ENCODE assay signal across 9 cellular contexts in the genomic region with DNA sequence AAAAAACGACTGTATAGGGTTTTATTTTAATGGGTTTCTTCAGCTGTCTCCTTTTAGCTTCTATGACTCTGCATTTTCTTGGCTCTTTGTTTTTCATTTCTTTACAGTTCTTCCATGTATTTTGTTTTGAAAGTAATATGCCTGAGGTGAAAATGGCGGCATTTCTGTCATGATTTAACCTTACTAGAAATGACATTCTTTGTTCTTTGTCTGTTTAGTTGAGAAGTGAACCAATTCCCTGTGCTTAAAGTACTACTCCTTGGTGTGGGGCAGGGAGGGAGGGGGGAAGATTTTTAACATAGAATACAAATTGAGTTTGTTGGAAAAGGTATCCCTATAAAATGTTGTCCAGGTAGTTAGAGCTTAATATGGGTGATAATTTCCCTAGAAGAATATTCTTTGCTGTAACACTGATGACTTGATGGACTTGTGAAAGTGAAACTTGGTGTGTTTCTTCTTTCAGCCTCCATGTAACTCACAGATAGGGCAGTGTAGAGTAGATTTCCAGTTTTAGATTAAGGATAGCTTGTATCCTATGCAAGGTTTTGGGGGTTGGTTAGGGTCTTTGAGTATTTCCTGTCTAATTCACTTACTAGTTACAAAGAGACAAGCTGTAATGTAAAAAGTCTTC.
A peak's percentile ranks its signal among the peaks of the same experiment; 100 is the strongest.
DNase-seq lines count a peak whose midpoint lies in the region; ATAC-seq and TF ChIP-seq lines count a peak whose summit lies in the region.
"Had no signal": no experiment of that assay in that cellular context is flagged by ENCODE, and none has a peak within 500 bp of the region (broad histone marks: within the 10 kb centered on the region; RNA-seq: fewer than 3 reads in every experiment).

No MANE protein-coding gene starts in this region.

- H3K9me3 Mint-ChIP-seq in GM23338 = no peaks in the 10 kb centered on the region
- H3K9me3 Mint-ChIP-seq in CD4-positive, alpha-beta memory T cell = no peaks in the 10 kb centered on the region

- no peaks in the 10 kb centered on the region for H3K36me3 ChIP-seq in GM23338 (ENCODE audit: insufficient read depth)
- H3K36me3 ChIP-seq in fibroblast of lung (ENCODE audit: control insufficient read depth, insufficient read depth, low read length) = no peaks in the 10 kb centered on the region
- H3K36me3 ChIP-seq in CD4-positive, alpha-beta memory T cell (ENCODE audit: insufficient read depth, low read length) = no peaks in the 10 kb centered on the region
- no peaks in the 10 kb centered on the region for H3K36me3 ChIP-seq in OCI-LY7 (ENCODE audit: insufficient read depth, low read length)

- H3K27ac Mint-ChIP-seq in GM23338 = peak overlapping the region; percentile 89
- H3K27ac Mint-ChIP-seq in CD4-positive, alpha-beta memory T cell = peak overlapping the region in 1 of 7 donors; percentile 41

- H3F3A ChIP-seq in GM23338 (replicated peaks; ENCODE audit: low read depth) = no peaks in the 10 kb centered on the region

- no peaks in the 10 kb centered on the region for H3K9me2 ChIP-seq in GM23338 (ENCODE audit: insufficient read depth)
- no peaks in the 10 kb centered on the region for H3K9me2 ChIP-seq in OCI-LY7 (ENCODE audit: insufficient read depth, low read length)

- H3K4me2 ChIP-seq in GM23338 = peak overlapping the region; percentile 53
- H3K4me2 ChIP-seq in fibroblast of lung (ENCODE audit: extremely low read depth, insufficient read depth, low read length) = peak overlapping the region; percentile 21
- H3K4me2 ChIP-seq in OCI-LY7 (ENCODE audit: low read length) = no peak overlapping the region

- no peak overlapping the region for H3K9ac ChIP-seq in fibroblast of lung (ENCODE audit: insufficient read depth, low read length)

- intact Hi-C loops in CD4-positive, alpha-beta memory T cell (cut with micrococcal nuclease) = no loop called here
- intact Hi-C loops in OCI-LY7 (cut with micrococcal nuclease; ENCODE audit: unreplicated experiment) = no loop called here

- DNase-seq in GM23338 (ENCODE audit: low spot score) (no peak), fibroblast of lung (ENCODE audit: low read depth in 2 of 2) (peak in 1 of 2 donors; percentile 23), renal cortical epithelial cell (ENCODE audit: low read depth) (peak; percentile 29), GM19238 (ENCODE audit: insufficient read length, low spot score) (no peak), OCI-LY7 (ENCODE audit: low spot score) (no peak)
- DNase-seq in CD4-positive, alpha-beta memory T cell = no peak
- DNase-seq: stimulated activated CD4-positive, alpha-beta T cell treated with anti-CD3 and anti-CD28 coated beads, Interleukin-15, amount 100 ng/mL, for 24 hours had no signal

- CTCF ChIA-PET in CD4-positive, alpha-beta memory T cell (lab: Charles Lee; ENCODE audit: partially characterized antibody) = interaction anchor here (0.6 kb wide), 1 partner anchor 19 kb away, joined by 3 read pairs; no protein-coding TSS in a partner anchor
- CTCF ChIA-PET in OCI-LY7 (lab: Charles Lee; ENCODE audit: unreplicated experiment) = no interaction called here

- POLR2A ChIA-PET in CD4-positive, alpha-beta memory T cell (lab: Charles Lee; ENCODE audit: partially characterized antibody) = interaction anchor here (1.3 kb wide), 1 partner anchor 84 kb away, joined by 4 read pairs; the partner anchor contains the start of gene CAMTA1
- POLR2A ChIA-PET in OCI-LY7 (lab: Charles Lee) = interaction anchor here (0.6 kb wide), 1 partner anchor 1499 kb away, joined by 3 read pairs; no protein-coding TSS in a partner anchor

- H3K27me3 Mint-ChIP-seq in GM23338 (ENCODE audit: insufficient read depth, low read depth, poor library complexity) = no peaks in the 10 kb centered on the region
- no peaks in the 10 kb centered on the region for H3K27me3 Mint-ChIP-seq in CD4-positive, alpha-beta memory T cell

- no peaks in the 10 kb centered on the region for H3K27me3 ChIP-seq in GM23338 (ENCODE audit: insufficient read depth)
- H3K27me3 ChIP-seq in fibroblast of lung (ENCODE audit: control insufficient read depth, insufficient read depth, low read length) = no peaks in the 10 kb centered on the region
- H3K27me3 ChIP-seq in CD4-positive, alpha-beta memory T cell (ENCODE audit: insufficient read depth, low read length) = no peaks in the 10 kb centered on the region

- H3K27ac ChIP-seq in GM23338 (ENCODE audit: low read depth) (0 out of 2 replicates have a peak overlapping the region, but pooled peaks have one; percentile 41), fibroblast of lung (ENCODE audit: insufficient read depth, low read length) (no peak overlapping the region), OCI-LY7 (ENCODE audit: low read depth, low read length, poor library complexity, severe bottlenecking) (no peak overlapping the region)
- H3K27ac ChIP-seq in CD4-positive, alpha-beta memory T cell (ENCODE audit: low read depth, low read length) = no peak overlapping the region

- no peaks in the 10 kb centered on the region for H3K36me3 Mint-ChIP-seq in GM23338 (ENCODE audit: low read depth)
- H3K36me3 Mint-ChIP-seq in CD4-positive, alpha-beta memory T cell = peaks cover 18 to 19% of the 10 kb centered on the region in 2 donors

- peaks cover 51% of the 10 kb centered on the region for H3K4me1 ChIP-seq in GM23338 (ENCODE audit: insufficient read depth)
- H3K4me1 ChIP-seq in fibroblast of lung (ENCODE audit: control insufficient read depth, extremely low read depth, insufficient read depth, low read length) = peaks cover 8% of the 10 kb centered on the region
- no peaks in the 10 kb centered on the region for H3K4me1 ChIP-seq in CD4-positive, alpha-beta memory T cell (ENCODE audit: insufficient read depth, low read length)
- no peaks in the 10 kb centered on the region for H3K4me1 ChIP-seq in OCI-LY7 (ENCODE audit: insufficient read depth, low read length, poor library complexity, severe bottlenecking)

- TF ChIP-seq CTCF in GM23338 (conservative IDR thresholded peaks at IDR 0.05; ENCODE audit: low read depth in 2 of 2) (no peak), fibroblast of lung (conservative IDR thresholded peaks at IDR 0.05 in 1 of 2, IDR thresholded peaks at IDR 0.05 in 1 of 2; ENCODE audit: low read depth in 1 of 2, low read length in 2 of 2) (no peak), OCI-LY7 (conservative IDR thresholded peaks at IDR 0.05; ENCODE audit: low read length) (no peak)

- H3K79me2 ChIP-seq in GM23338 (replicated peaks; ENCODE audit: insufficient read depth) = peaks cover 48% of the 10 kb centered on the region
- H3K79me2 ChIP-seq in fibroblast of lung (ENCODE audit: control insufficient read depth, insufficient read depth, low read length) = no peaks in the 10 kb centered on the region
- no peaks in the 10 kb centered on the region for H3K79me2 ChIP-seq in OCI-LY7 (ENCODE audit: insufficient read depth, low read depth, low read length)

- H3K4me3 ChIP-seq in GM23338 (no peak overlapping the region), fibroblast of lung (replicated peaks in 1 of 4; ENCODE audit: control extremely low read depth in 1 of 4, insufficient read depth in 1 of 4, low read depth in 3 of 4, low read length in 4 of 4) (peak overlapping the region in 1 of 4 experiments; percentile 15), OCI-LY7 (ENCODE audit: low read depth, low read length, poor library complexity, severe bottlenecking) (no peak overlapping the region)
- H3K4me3 ChIP-seq in CD4-positive, alpha-beta memory T cell (ENCODE audit: low read length in 2 of 2) = no peak overlapping the region

- H3K4me3 Mint-ChIP-seq in GM23338 = no peak overlapping the region
- H3K4me3 Mint-ChIP-seq in CD4-positive, alpha-beta memory T cell = no peak overlapping the region

- BruUV-seq in OCI-LY7 (replicated peaks; lab: Mats Ljungman, UMichigan) = no TSS peak

- peaks cover 56% of the 10 kb centered on the region for H3K4me1 Mint-ChIP-seq in GM23338
- peaks cover 25 to 42% (median 30%) of the 10 kb centered on the region in 4 donors for H3K4me1 Mint-ChIP-seq in CD4-positive, alpha-beta memory T cell

- no peak overlapping the region for H2AFZ ChIP-seq in GM23338
- no peak overlapping the region for H2AFZ ChIP-seq in fibroblast of lung (ENCODE audit: low read length)
- H2AFZ ChIP-seq in OCI-LY7 (ENCODE audit: low read length) = no peak overlapping the region

- H3K9me3 ChIP-seq in fibroblast of lung (ENCODE audit: control insufficient read depth, insufficient read depth, low read depth, low read length) (no peaks in the 10 kb centered on the region), OCI-LY7 (ENCODE audit: low read length) (no peaks in the 10 kb centered on the region)
- H3K9me3 ChIP-seq in CD4-positive, alpha-beta memory T cell (ENCODE audit: control insufficient read depth in 1 of 2, low read length in 2 of 2) = no peaks in the 10 kb centered on the region

- H4K20me1 ChIP-seq in GM23338 (replicated peaks; ENCODE audit: insufficient read depth) = 0 out of 2 replicates have a peak, but pooled peaks cover 5% of the 10 kb centered on the region
- no peaks in the 10 kb centered on the region for H4K20me1 ChIP-seq in fibroblast of lung (ENCODE audit: control insufficient read depth, extremely low read depth, insufficient read depth, low read length)
- H4K20me1 ChIP-seq in OCI-LY7 (ENCODE audit: insufficient read depth, low read length) = no peaks in the 10 kb centered on the region

- ATAC-seq in GM23338 (no peak), SK-N-SH treated with all-trans-retinoic acid at 6 μM for 48 hours (peak; percentile 39; the same call in 2 of the 3 replicates), GM19023 (IDR thresholded peaks at IDR 0.05; ENCODE audit: unreplicated experiment) (no peak)

TF ChIP-seq in GM23338, 12 proteins besides CTCF, POLR2A, EP300 and RAD21:
- TF ChIP-seq EZH2 (IDR thresholded peaks at IDR 0.05; ENCODE audit: low read depth, unreplicated experiment) = no peak
- no peak for TF ChIP-seq POLR2AphosphoS5 (IDR thresholded peaks at IDR 0.05; ENCODE audit: low read depth)

TF ChIP-seq in SK-N-SH treated with all-trans-retinoic acid at 6 μM for 48 hours, 23 proteins besides CTCF, POLR2A, EP300 and RAD21 (continues in another document):
- TF ChIP-seq, protein P1, sequence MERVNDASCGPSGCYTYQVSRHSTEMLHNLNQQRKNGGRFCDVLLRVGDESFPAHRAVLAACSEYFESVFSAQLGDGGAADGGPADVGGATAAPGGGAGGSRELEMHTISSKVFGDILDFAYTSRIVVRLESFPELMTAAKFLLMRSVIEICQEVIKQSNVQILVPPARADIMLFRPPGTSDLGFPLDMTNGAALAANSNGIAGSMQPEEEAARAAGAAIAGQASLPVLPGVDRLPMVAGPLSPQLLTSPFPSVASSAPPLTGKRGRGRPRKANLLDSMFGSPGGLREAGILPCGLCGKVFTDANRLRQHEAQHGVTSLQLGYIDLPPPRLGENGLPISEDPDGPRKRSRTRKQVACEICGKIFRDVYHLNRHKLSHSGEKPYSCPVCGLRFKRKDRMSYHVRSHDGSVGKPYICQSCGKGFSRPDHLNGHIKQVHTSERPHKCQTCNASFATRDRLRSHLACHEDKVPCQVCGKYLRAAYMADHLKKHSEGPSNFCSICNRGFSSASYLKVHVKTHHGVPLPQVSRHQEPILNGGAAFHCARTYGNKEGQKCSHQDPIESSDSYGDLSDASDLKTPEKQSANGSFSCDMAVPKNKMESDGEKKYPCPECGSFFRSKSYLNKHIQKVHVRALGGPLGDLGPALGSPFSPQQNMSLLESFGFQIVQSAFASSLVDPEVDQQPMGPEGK (CRISPR knock-in tag; IDR thresholded peaks at IDR 0.05; ENCODE audit: borderline replicate concordance) = no peak
- TF ChIP-seq CSDC2 (CRISPR knock-in tag; IDR thresholded peaks at IDR 0.05) = no peak
- TF ChIP-seq ZC3H10 (CRISPR knock-in tag; IDR thresholded peaks at IDR 0.05) = no peak
